ENCODE assay signal across 10 cellular contexts in genomic region chr4:68904786-68905185, GRCh38. TPM values are rescaled to one million over a fixed set of nuclear protein-coding genes. Genes with fewer than 3 reads are reported as not detected.
A peak's percentile ranks its signal among the peaks of the same experiment; 100 is the strongest.
DNase-seq lines count a peak whose midpoint lies in the region; ATAC-seq and TF ChIP-seq lines count a peak whose summit lies in the region.
"Had no signal": no experiment of that assay in that cellular context is flagged by ENCODE, and none has a peak within 500 bp of the region (broad histone marks: within the 10 kb centered on the region; RNA-seq: fewer than 3 reads in every experiment).

No MANE protein-coding gene starts in this region.

- no peak overlapping the region for H3K4me3 Mint-ChIP-seq in nephron progenitor cell

- peak; percentile 63 for ATAC-seq in GM18511 (IDR thresholded peaks at IDR 0.05; ENCODE audit: unreplicated experiment)
- ATAC-seq in HG03175 (IDR thresholded peaks at IDR 0.05; ENCODE audit: unreplicated experiment) = peak; percentile 45
- ATAC-seq in GM21367 (IDR thresholded peaks at IDR 0.05; ENCODE audit: unreplicated experiment) = no peak

- no peaks in the 10 kb centered on the region for H3K36me3 Mint-ChIP-seq in nephron progenitor cell (ENCODE audit: low read depth)

- in situ Hi-C loops in astrocyte of the spinal cord (cut with HindIII; ENCODE audit: low sequenced_read_pairs) = no loop called here

- peak overlapping the region; percentile 33 for H3K27ac Mint-ChIP-seq in nephron progenitor cell

- peaks cover 22% of the 10 kb centered on the region for H3K4me1 Mint-ChIP-seq in nephron progenitor cell

- H3K36me3 ChIP-seq in MG63 = no peaks in the 10 kb centered on the region

- no peaks in the 10 kb centered on the region for H3K9me3 Mint-ChIP-seq in nephron progenitor cell

- H3K27me3 Mint-ChIP-seq in nephron progenitor cell (ENCODE audit: low read depth, poor library complexity) = peaks cover 4% of the 10 kb centered on the region

- H3K4me3 ChIP-seq in astrocyte of the spinal cord (ENCODE audit: low read depth, low read length) (no peak overlapping the region), MG63 (no peak overlapping the region)

- no peaks in the 10 kb centered on the region for H3K9me3 ChIP-seq in MG63

- H3K27me3 ChIP-seq in MG63 = no peaks in the 10 kb centered on the region

- TF ChIP-seq CTCF in astrocyte of the spinal cord (IDR thresholded peaks at IDR 0.05; ENCODE audit: low read depth, low read length) = peak; percentile 34
- no peak for TF ChIP-seq CTCF in nephron progenitor cell (IDR thresholded peaks at IDR 0.05)

- DNase-seq in astrocyte of the spinal cord (ENCODE audit: low read depth, low spot score) = no peak
- no peak for DNase-seq in nephron progenitor cell
- no peak for DNase-seq in mesenteric fat pad (ENCODE audit: low spot score)
- no peak for DNase-seq in NCI-H1930 (lab: John Stamatoyannopoulos, UW)
- no peak for DNase-seq in MG63
- DNase-seq: T-helper 1 cell had no signal

RNA-seq across cellular contexts. Expression of gene UGT2A3, which starts 46.8 kb away (rescaled TPM):
- 0.26 TPM for total RNA-seq in mesenteric fat pad
- not detected in 2 replicates for total RNA-seq in MG63 (2014; rRNA removed; shearing (Covaris generic); ENCODE audit: low replicate concordance)
- total RNA-seq: endothelial cell of umbilical vein had no signal
